Comparison of ENCODE assay signal across 6 cellular contexts in the genomic region with DNA sequence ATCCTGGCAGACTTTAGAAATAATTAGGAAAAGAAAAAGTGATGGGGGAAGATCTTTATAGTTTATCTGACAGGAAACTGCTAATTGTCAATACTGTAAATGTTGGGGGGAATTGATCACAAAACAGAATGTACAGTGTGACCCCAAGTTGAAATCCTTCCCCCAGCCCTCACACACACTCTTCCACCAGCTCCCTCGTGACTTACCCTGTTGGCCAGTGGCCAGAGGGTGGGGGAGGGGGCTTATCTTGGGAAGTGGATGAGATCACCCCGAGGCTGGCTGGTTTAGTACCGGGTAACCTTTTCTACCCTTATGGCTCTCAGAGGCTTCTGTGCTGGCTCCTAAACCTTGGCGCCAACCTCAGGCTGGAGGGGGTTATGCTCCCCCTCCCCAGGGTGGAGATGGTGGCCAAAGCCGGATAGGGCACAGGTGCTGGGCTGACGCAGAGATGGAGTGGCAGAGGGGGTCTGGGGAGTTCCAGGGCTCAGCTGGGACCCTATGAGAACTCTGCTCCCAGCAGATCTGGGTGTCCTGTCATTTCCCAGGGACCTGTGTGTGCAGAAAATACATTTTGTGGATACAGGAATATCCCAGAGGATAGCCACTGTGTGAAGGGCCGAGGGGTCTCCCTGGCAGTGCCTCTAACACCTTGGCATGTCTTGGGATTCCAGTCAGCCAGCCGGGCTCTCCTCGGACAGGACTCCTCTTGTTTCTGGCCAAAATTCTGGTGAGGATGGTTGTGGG. TPM values are rescaled to one million over a fixed set of nuclear protein-coding genes. Genes with fewer than 3 reads are reported as not detected.
DNase-seq lines count a peak whose midpoint lies in the region; ATAC-seq and TF ChIP-seq lines count a peak whose summit lies in the region.

No MANE protein-coding gene starts in this region.

- no peaks in the 10 kb centered on the region for H3K36me3 Mint-ChIP-seq in neural progenitor cell
- H3K36me3 Mint-ChIP-seq in immature natural killer cell, result no peaks in the 10 kb centered on the region

- H3K9me3 Mint-ChIP-seq in neural progenitor cell (no peaks in the 10 kb centered on the region), immature natural killer cell (no peaks in the 10 kb centered on the region)

- H3K4me3 Mint-ChIP-seq in neural progenitor cell (no peak overlapping the region), immature natural killer cell (no peak overlapping the region)

- no peaks in the 10 kb centered on the region for H3K36me3 ChIP-seq in brain microvascular endothelial cell (replicated peaks)
- no peaks in the 10 kb centered on the region for H3K36me3 ChIP-seq in neural progenitor cell

- no peaks in the 10 kb centered on the region for H3K4me1 ChIP-seq in neural progenitor cell

- no peak for ATAC-seq in GM18520 (IDR thresholded peaks at IDR 0.05; ENCODE audit: unreplicated experiment)

- no peaks in the 10 kb centered on the region for H3K27me3 ChIP-seq in brain microvascular endothelial cell (replicated peaks)
- no peaks in the 10 kb centered on the region for H3K27me3 ChIP-seq in neural progenitor cell

- H3K27ac ChIP-seq in brain microvascular endothelial cell (no peak overlapping the region), neural progenitor cell (no peak overlapping the region)

- peak; percentile 74 for DNase-seq in HPDE6-E6E7 (ENCODE audit: extremely low spot score)
- peak; percentile 75 for DNase-seq in brain microvascular endothelial cell
- peak; percentile 31 for DNase-seq in neural progenitor cell (ENCODE audit: low spot score)
- no peak for DNase-seq in KBM-7
- no peak for DNase-seq in immature natural killer cell

- H4K20me1 ChIP-seq in neural progenitor cell (ENCODE audit: low read depth), result no peaks in the 10 kb centered on the region

- H3K4me3 ChIP-seq in brain microvascular endothelial cell (ENCODE audit: low read depth, low read length), result no peak overlapping the region
- no peak overlapping the region for H3K4me3 ChIP-seq in neural progenitor cell

- TF ChIP-seq CTCF in brain microvascular endothelial cell (IDR thresholded peaks at IDR 0.05; ENCODE audit: low read depth, low read length, missing control alignments) (no peak), neural progenitor cell (IDR thresholded peaks at IDR 0.05) (no peak)

- no peaks in the 10 kb centered on the region for H3F3A ChIP-seq in neural progenitor cell (ENCODE audit: low read depth)

- H3K9ac ChIP-seq in neural progenitor cell, result peak overlapping the region; percentile 23

- no peak overlapping the region for H3K4me2 ChIP-seq in neural progenitor cell

- no peak overlapping the region for H2AFZ ChIP-seq in neural progenitor cell (replicated peaks)

- H3K9me3 ChIP-seq in neural progenitor cell (ENCODE audit: low read depth), result no peaks in the 10 kb centered on the region

- in situ Hi-C loops in brain microvascular endothelial cell (cut with HindIII; ENCODE audit: low pct_ligation_motif_present, low sequenced_read_pairs), result no loop called here
- in situ Hi-C loops in KBM-7 (cut with MboI; ENCODE audit: low pct_unique_long_range_greater_than_20kb, low sequenced_read_pairs), result no loop called here

- H3K79me2 ChIP-seq in neural progenitor cell (ENCODE audit: low read depth), result no peaks in the 10 kb centered on the region

- H3K27me3 Mint-ChIP-seq in neural progenitor cell (ENCODE audit: insufficient read depth, low read depth) (peaks cover 9% of the 10 kb centered on the region), immature natural killer cell (ENCODE audit: low read depth in 3 of 3) (peaks cover 0 to 3% (median 0%) of the 10 kb centered on the region in 3 donors)

- H3K27ac Mint-ChIP-seq in neural progenitor cell, result no peak overlapping the region
- no peak overlapping the region for H3K27ac Mint-ChIP-seq in immature natural killer cell

- H3K4me1 Mint-ChIP-seq in neural progenitor cell (peaks cover 26% of the 10 kb centered on the region), immature natural killer cell (no peaks in the 10 kb centered on the region)

RNA-seq across cellular contexts. Expression of a gene that starts 18.6 kb away (rescaled TPM):
- not detected in 2 replicates for total RNA-seq in neural progenitor cell (ENCODE audit: low replicate concordance)
- polyA plus RNA-seq in immature natural killer cell, result not detected

RNA-seq across cellular contexts. Expression of a gene that starts 19.8 kb away (rescaled TPM):
- 6.6 and 12.6 TPM in 2 replicates for total RNA-seq in neural progenitor cell (ENCODE audit: low replicate concordance)
- 1 to 10 TPM in 2 of 3 donors, not detected in 1; 2.2 to 3.1 TPM for polyA plus RNA-seq in immature natural killer cell

RNA-seq across cellular contexts. Expression of a gene that starts 25.2 kb away (rescaled TPM):
- 0.12 and 0.24 TPM in 2 replicates for total RNA-seq in neural progenitor cell (ENCODE audit: low replicate concordance)
- not detected for polyA plus RNA-seq in immature natural killer cell

RNA-seq across cellular contexts. Expression of a gene that starts 34.1 kb away (rescaled TPM):
- 55.5 and 76.0 TPM in 2 replicates for total RNA-seq in neural progenitor cell (ENCODE audit: low replicate concordance)
- 100 to 1,000 TPM; 125 to 157 (median 132) TPM for polyA plus RNA-seq in immature natural killer cell

RNA-seq across cellular contexts. Expression of a gene that starts 35.2 kb away (rescaled TPM):
- total RNA-seq in neural progenitor cell (ENCODE audit: low replicate concordance), result 11.1 and 20.9 TPM in 2 replicates
- polyA plus RNA-seq in immature natural killer cell, result 10 to 100 TPM; 13.8 to 26.2 (median 19.5) TPM

Comparison
In these comparisons a context has a peak if more than half of its experiments do, and no peak if none do; other contexts are left out.
1. DNase-seq: peak in HPDE6-E6E7 (single experiment), brain microvascular endothelial cell (single experiment) and neural progenitor cell (single experiment); none in KBM-7 (single experiment) and immature natural killer cell (0 of 3).